Comparison of ENCODE assay signal across 14 cellular contexts in the genomic region with DNA sequence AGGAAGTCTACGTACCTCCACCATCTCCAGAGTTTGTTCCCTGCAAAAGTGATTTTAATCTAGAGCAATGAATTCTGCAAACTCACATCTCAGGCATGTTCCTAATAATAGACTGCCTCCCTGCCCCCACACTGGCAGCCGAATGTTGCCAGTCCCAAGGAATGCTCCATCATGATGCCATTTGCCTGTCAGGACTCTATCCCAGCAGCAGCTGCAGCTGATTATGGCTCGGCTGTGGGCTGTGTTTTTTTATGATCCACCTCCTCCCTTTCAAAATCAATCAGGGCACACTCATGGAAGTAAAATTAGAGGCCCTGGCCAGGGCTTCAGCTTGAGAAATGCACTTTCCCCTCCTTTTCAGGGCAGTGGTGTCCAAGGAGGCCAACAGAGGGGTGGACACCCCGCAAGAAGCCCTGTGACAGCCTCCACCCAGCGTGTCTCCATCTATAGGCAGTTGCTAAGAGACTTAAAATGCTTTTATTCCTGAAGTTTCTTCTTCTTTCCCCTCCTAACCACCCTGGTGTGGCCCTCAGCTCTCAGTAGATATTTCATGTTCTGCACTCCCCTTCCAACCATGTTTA.
DNase-seq lines count a peak whose midpoint lies in the region; ATAC-seq and TF ChIP-seq lines count a peak whose summit lies in the region.
"Had no signal": no experiment of that assay in that cellular context is flagged by ENCODE, and none has a peak within 500 bp of the region (broad histone marks: within the 10 kb centered on the region; RNA-seq: fewer than 3 reads in every experiment).

No MANE protein-coding gene starts in this region.

- H3K36me3 ChIP-seq in right atrium auricular region, result no peaks in the 10 kb centered on the region
- H3K36me3 ChIP-seq: uterus had no signal

- POLR2A ChIA-PET in WTC11 (lab: Charles Lee), result no interaction called here

- no peak overlapping the region for H3K27ac ChIP-seq in caudate nucleus (ENCODE audit: low read depth, low read length)
- H3K27ac ChIP-seq in right atrium auricular region, result peak overlapping the region; percentile 67 to 86
- H3K27ac ChIP-seq: uterus had no signal

- no peaks in the 10 kb centered on the region for H3K9me3 Mint-ChIP-seq in natural killer cell treated with Interleukin-12 subunit alpha and Interleukin-12 subunit beta and Interleukin-15 and Interleukin-18, amount 100 ng/mL, for 72 hours
- H3K9me3 Mint-ChIP-seq in WTC11, result no peaks in the 10 kb centered on the region

- no peak overlapping the region for H3K27ac Mint-ChIP-seq in natural killer cell treated with Interleukin-12 subunit alpha and Interleukin-12 subunit beta and Interleukin-15 and Interleukin-18, amount 100 ng/mL, for 72 hours
- H3K27ac Mint-ChIP-seq in WTC11, result no peak overlapping the region

- no peak for ATAC-seq in natural killer cell treated with Interleukin-12 subunit alpha and Interleukin-12 subunit beta and Interleukin-15 and Interleukin-18, amount 100 ng/mL, for 72 hours
- no peak for ATAC-seq in WTC11

- TF ChIP-seq CTCF in right atrium auricular region (IDR thresholded peaks at IDR 0.05) (no peak), WTC11 (IDR thresholded peaks at IDR 0.05) (no peak)

- no peaks in the 10 kb centered on the region for H3K4me1 Mint-ChIP-seq in natural killer cell treated with Interleukin-12 subunit alpha and Interleukin-12 subunit beta and Interleukin-15 and Interleukin-18, amount 100 ng/mL, for 72 hours (ENCODE audit: low read depth in 2 of 2)
- peaks cover 34% of the 10 kb centered on the region for H3K4me1 Mint-ChIP-seq in WTC11

- H3K36me3 Mint-ChIP-seq in natural killer cell treated with Interleukin-12 subunit alpha and Interleukin-12 subunit beta and Interleukin-15 and Interleukin-18, amount 100 ng/mL, for 72 hours, result no peaks in the 10 kb centered on the region
- no peaks in the 10 kb centered on the region for H3K36me3 Mint-ChIP-seq in WTC11

- CTCF ChIA-PET in WTC11 (lab: Charles Lee), result no interaction called here

- peak; percentile 86 for DNase-seq in GM04503 (ENCODE audit: low read depth)
- DNase-seq in caudate nucleus (lab: John Stamatoyannopoulos, UW), result peak in 49 of 61 donors; percentile 3 to 92 (median 39)
- DNase-seq in right atrium auricular region (ENCODE audit: low spot score), result no peak
- peak; percentile 85 for DNase-seq in stromal cell of bone marrow (ENCODE audit: low read depth)
- no peak for DNase-seq in activated CD4-positive, alpha-beta T cell treated with anti-CD3 and anti-CD28 coated beads for 1 hour
- DNase-seq in natural killer cell treated with Interleukin-12 subunit alpha and Interleukin-12 subunit beta and Interleukin-15 and Interleukin-18, amount 100 ng/mL, for 72 hours (ENCODE audit: low spot score), result no peak
- DNase-seq in WTC11 (ENCODE audit: low spot score), result no peak
- no peak for DNase-seq in NCI-H345 (lab: John Stamatoyannopoulos, UW)
- DNase-seq: activated T-cell treated with anti-CD3 and anti-CD28 coated beads, Interleukin-2, amount 50 U/mL, for 48 hours; Calu3; cerebellar nuclear complex; NCI-H446 treated with DMSO at 0.1 percent for 48 hours; SHP77 had no signal

- no peaks in the 10 kb centered on the region for H3K27me3 ChIP-seq in right atrium auricular region
- H3K27me3 ChIP-seq: uterus had no signal

- peaks cover 0 to 51% of the 10 kb centered on the region in 2 donors for H3K4me1 ChIP-seq in right atrium auricular region
- H3K4me1 ChIP-seq: uterus had no signal

- H3K4me3 ChIP-seq in right atrium auricular region, result no peak overlapping the region
- H3K4me3 ChIP-seq: uterus had no signal

- H3K9me3 ChIP-seq in right atrium auricular region, result no peaks in the 10 kb centered on the region
- H3K9me3 ChIP-seq: uterus had no signal

- H3K27me3 Mint-ChIP-seq in natural killer cell treated with Interleukin-12 subunit alpha and Interleukin-12 subunit beta and Interleukin-15 and Interleukin-18, amount 100 ng/mL, for 72 hours, result peaks cover 26 to 32% of the 10 kb centered on the region in 2 donors
- no peaks in the 10 kb centered on the region for H3K27me3 Mint-ChIP-seq in WTC11 (ENCODE audit: low read depth)

- H3K4me3 Mint-ChIP-seq in natural killer cell treated with Interleukin-12 subunit alpha and Interleukin-12 subunit beta and Interleukin-15 and Interleukin-18, amount 100 ng/mL, for 72 hours, result no peak overlapping the region
- H3K4me3 Mint-ChIP-seq in WTC11, result no peak overlapping the region

TF ChIP-seq in WTC11, 78 proteins besides CTCF, POLR2A, EP300 and RAD21:
- TF ChIP-seq ZNF396 (CRISPR knock-in tag; IDR thresholded peaks at IDR 0.05; ENCODE audit: borderline replicate concordance) (no peak), CREB1 (CRISPR knock-in tag; IDR thresholded peaks at IDR 0.05) (no peak), TCF7 (CRISPR knock-in tag; IDR thresholded peaks at IDR 0.05; ENCODE audit: low read depth) (no peak), ZNF121 (CRISPR knock-in tag; IDR thresholded peaks at IDR 0.05) (no peak), SOX15 (CRISPR knock-in tag; IDR thresholded peaks at IDR 0.05) (no peak), SMAD4 (CRISPR knock-in tag; IDR thresholded peaks at IDR 0.05) (no peak), ZNF263 (CRISPR knock-in tag; IDR thresholded peaks at IDR 0.05; ENCODE audit: low read depth) (no peak), ZNF317 (CRISPR knock-in tag; IDR thresholded peaks at IDR 0.05; ENCODE audit: borderline replicate concordance, low read depth) (no peak), GRHL2 (CRISPR knock-in tag; IDR thresholded peaks at IDR 0.05; ENCODE audit: insufficient replicate concordance, severe bottlenecking) (no peak), ZBTB21 (CRISPR knock-in tag; IDR thresholded peaks at IDR 0.05; ENCODE audit: borderline replicate concordance) (no peak)
- TF ChIP-seq, protein P1, sequence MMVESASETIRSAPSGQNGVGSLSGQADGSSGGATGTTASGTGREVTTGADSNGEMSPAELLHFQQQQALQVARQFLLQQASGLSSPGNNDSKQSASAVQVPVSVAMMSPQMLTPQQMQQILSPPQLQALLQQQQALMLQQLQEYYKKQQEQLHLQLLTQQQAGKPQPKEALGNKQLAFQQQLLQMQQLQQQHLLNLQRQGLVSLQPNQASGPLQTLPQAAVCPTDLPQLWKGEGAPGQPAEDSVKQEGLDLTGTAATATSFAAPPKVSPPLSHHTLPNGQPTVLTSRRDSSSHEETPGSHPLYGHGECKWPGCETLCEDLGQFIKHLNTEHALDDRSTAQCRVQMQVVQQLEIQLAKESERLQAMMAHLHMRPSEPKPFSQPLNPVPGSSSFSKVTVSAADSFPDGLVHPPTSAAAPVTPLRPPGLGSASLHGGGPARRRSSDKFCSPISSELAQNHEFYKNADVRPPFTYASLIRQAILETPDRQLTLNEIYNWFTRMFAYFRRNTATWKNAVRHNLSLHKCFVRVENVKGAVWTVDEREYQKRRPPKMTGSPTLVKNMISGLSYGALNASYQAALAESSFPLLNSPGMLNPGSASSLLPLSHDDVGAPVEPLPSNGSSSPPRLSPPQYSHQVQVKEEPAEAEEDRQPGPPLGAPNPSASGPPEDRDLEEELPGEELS (CRISPR knock-in tag; IDR thresholded peaks at IDR 0.05), result no peak
- TF ChIP-seq, protein P2, sequence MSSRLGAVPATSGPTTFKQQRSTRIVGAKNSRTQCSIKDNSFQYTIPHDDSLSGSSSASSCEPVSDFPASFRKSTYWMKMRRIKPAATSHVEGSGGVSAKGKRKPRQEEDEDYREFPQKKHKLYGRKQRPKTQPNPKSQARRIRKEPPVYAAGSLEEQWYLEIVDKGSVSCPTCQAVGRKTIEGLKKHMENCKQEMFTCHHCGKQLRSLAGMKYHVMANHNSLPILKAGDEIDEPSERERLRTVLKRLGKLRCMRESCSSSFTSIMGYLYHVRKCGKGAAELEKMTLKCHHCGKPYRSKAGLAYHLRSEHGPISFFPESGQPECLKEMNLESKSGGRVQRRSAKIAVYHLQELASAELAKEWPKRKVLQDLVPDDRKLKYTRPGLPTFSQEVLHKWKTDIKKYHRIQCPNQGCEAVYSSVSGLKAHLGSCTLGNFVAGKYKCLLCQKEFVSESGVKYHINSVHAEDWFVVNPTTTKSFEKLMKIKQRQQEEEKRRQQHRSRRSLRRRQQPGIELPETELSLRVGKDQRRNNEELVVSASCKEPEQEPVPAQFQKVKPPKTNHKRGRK (CRISPR knock-in tag; IDR thresholded peaks at IDR 0.05; ENCODE audit: borderline replicate concordance), result no peak
- TF ChIP-seq, protein P3, sequence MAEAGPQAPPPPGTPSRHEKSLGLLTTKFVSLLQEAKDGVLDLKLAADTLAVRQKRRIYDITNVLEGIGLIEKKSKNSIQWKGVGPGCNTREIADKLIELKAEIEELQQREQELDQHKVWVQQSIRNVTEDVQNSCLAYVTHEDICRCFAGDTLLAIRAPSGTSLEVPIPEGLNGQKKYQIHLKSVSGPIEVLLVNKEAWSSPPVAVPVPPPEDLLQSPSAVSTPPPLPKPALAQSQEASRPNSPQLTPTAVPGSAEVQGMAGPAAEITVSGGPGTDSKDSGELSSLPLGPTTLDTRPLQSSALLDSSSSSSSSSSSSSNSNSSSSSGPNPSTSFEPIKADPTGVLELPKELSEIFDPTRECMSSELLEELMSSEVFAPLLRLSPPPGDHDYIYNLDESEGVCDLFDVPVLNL (CRISPR knock-in tag; IDR thresholded peaks at IDR 0.05; ENCODE audit: borderline replicate concordance, low read depth), result no peak

Comparison
In these comparisons a context has a peak if more than half of its experiments do, and no peak if none do; other contexts are left out.
1. DNase-seq: peak in GM04503 (single experiment), caudate nucleus (49 of 61) and stromal cell of bone marrow (single experiment); none in right atrium auricular region (single experiment), activated CD4-positive, alpha-beta T cell treated with anti-CD3 and anti-CD28 coated beads for 1 hour (single experiment), natural killer cell treated with Interleukin-12 subunit alpha and Interleukin-12 subunit beta and Interleukin-15 and Interleukin-18, amount 100 ng/mL, for 72 hours (single experiment), WTC11 (single experiment) and NCI-H345 (single experiment).